ENCODE assay signal across 1 cellular context in genomic region chr2:27051902-27052645, GRCh38.
TF ChIP-seq lines count a peak whose summit lies in the region.

No MANE protein-coding gene starts in this region.

TF ChIP-seq in HCT116, 20 proteins besides CTCF, POLR2A, EP300 and RAD21:
- TF ChIP-seq SIN3A (IDR thresholded peaks at IDR 0.05; ENCODE audit: low read depth) (no peak), ZFX (IDR thresholded peaks at IDR 0.05) (0 out of 2 replicates have a peak, but pooled peaks have one; percentile 5), ZNF274 (IDR thresholded peaks at IDR 0.05; ENCODE audit: low read depth, low read length) (no peak)
TF ChIP-seq in HCT116: peak in this region for 1.
